Comparison of ENCODE assay signal across 1 cellular context in genomic region chr1:150293433-150294253, GRCh38.
TF ChIP-seq lines count a peak whose summit lies in the region.

Gene MRPS21, plus strand, starts transcription at chr1:150293861. Its CDS starts 506 bp downstream, at chr1:150294367.

TF ChIP-seq in HepG2, 621 proteins besides CTCF, POLR2A, EP300 and RAD21 (continued from another document and continues in another):
- TF ChIP-seq HNRNPLL (IDR thresholded peaks at IDR 0.05; ENCODE audit: low read depth, low read length, poor library complexity, severe bottlenecking), result peak; percentile 92
- TF ChIP-seq ZNF572 (CRISPR knock-in tag; IDR thresholded peaks at IDR 0.05), result no peak
- TF ChIP-seq GPBP1L1 (CRISPR knock-in tag; IDR thresholded peaks at IDR 0.05), result no peak
- no peak for TF ChIP-seq ZNF570 (CRISPR knock-in tag; IDR thresholded peaks at IDR 0.05; ENCODE audit: borderline replicate concordance)
- TF ChIP-seq ZNF557 (CRISPR knock-in tag; IDR thresholded peaks at IDR 0.05), result no peak
- no peak for TF ChIP-seq ZNF431 (CRISPR knock-in tag; IDR thresholded peaks at IDR 0.05; ENCODE audit: borderline replicate concordance, low read depth)
- TF ChIP-seq RNF2 (conservative IDR thresholded peaks at IDR 0.05; ENCODE audit: low read depth), result no peak; the same call in 1 of the 2 replicates
- TF ChIP-seq MNT (IDR thresholded peaks at IDR 0.05), result peak; percentile 89
- TF ChIP-seq KIAA2018 (CRISPR knock-in tag; IDR thresholded peaks at IDR 0.05; ENCODE audit: borderline replicate concordance), result no peak; the same call in 1 of the 2 replicates
- TF ChIP-seq CEBPG (CRISPR knock-in tag; IDR thresholded peaks at IDR 0.05), result peak; percentile 73
- no peak for TF ChIP-seq ZNF577 (CRISPR knock-in tag; IDR thresholded peaks at IDR 0.05; ENCODE audit: borderline replicate concordance, low read depth)
- TF ChIP-seq ARID4A (CRISPR knock-in tag; IDR thresholded peaks at IDR 0.05; ENCODE audit: borderline replicate concordance), result peak; percentile 96
- peak; percentile 79 for TF ChIP-seq POGZ (CRISPR knock-in tag; IDR thresholded peaks at IDR 0.05)
- TF ChIP-seq HBP1 (CRISPR knock-in tag; IDR thresholded peaks at IDR 0.05; ENCODE audit: low read depth), result peak; percentile 63; the same call in 1 of the 2 replicates
- TF ChIP-seq MIER3 (CRISPR knock-in tag; IDR thresholded peaks at IDR 0.05; ENCODE audit: borderline replicate concordance), result peak; percentile 66; the same call in 1 of the 2 replicates
- TF ChIP-seq SRSF4 (IDR thresholded peaks at IDR 0.05; ENCODE audit: low read depth, low read length, poor library complexity, severe bottlenecking), result no peak
- peak; percentile 58; the same call in 1 of the 2 replicates for TF ChIP-seq ZNF615 (CRISPR knock-in tag; IDR thresholded peaks at IDR 0.05; ENCODE audit: borderline replicate concordance)
- TF ChIP-seq ATM (IDR thresholded peaks at IDR 0.05; ENCODE audit: borderline replicate concordance), result no peak
- TF ChIP-seq ZNF784 (CRISPR knock-in tag; IDR thresholded peaks at IDR 0.05; ENCODE audit: borderline replicate concordance), result no peak
- no peak for TF ChIP-seq ZFP41 (CRISPR knock-in tag; IDR thresholded peaks at IDR 0.05; ENCODE audit: borderline replicate concordance)
- peak; percentile 84 for TF ChIP-seq GMEB2 (CRISPR knock-in tag; IDR thresholded peaks at IDR 0.05; ENCODE audit: low read depth)
- TF ChIP-seq CBX2 (IDR thresholded peaks at IDR 0.05; ENCODE audit: low read depth, low read length), result no peak
- TF ChIP-seq CBX2 (CRISPR knock-in tag; IDR thresholded peaks at IDR 0.05; ENCODE audit: low read depth), result no peak
- no peak for TF ChIP-seq KAT2B (IDR thresholded peaks at IDR 0.05; ENCODE audit: borderline replicate concordance, low read depth, low read length)
- 0 out of 2 replicates have a peak, but pooled peaks have one; percentile 19 for TF ChIP-seq POGK (CRISPR knock-in tag; conservative IDR thresholded peaks at IDR 0.05)
- peak; percentile 93 for TF ChIP-seq THAP11 (CRISPR knock-in tag; IDR thresholded peaks at IDR 0.05)
- peak; percentile 94; the same call in 1 of the 2 replicates for TF ChIP-seq HOXA3 (CRISPR knock-in tag; IDR thresholded peaks at IDR 0.05)
- TF ChIP-seq ETV5 (CRISPR knock-in tag; IDR thresholded peaks at IDR 0.05; ENCODE audit: borderline replicate concordance), result peak; percentile 85
- TF ChIP-seq ZNF432 (CRISPR knock-in tag; IDR thresholded peaks at IDR 0.05; ENCODE audit: borderline replicate concordance), result no peak
- 0 out of 2 replicates have a peak, but pooled peaks have one; percentile 48 for TF ChIP-seq TMF1 (CRISPR knock-in tag; IDR thresholded peaks at IDR 0.05; ENCODE audit: low read depth)
- TF ChIP-seq HDAC2 (CRISPR knock-in tag; IDR thresholded peaks at IDR 0.05), result peak; percentile 77; the same call in 1 of the 2 replicates
- TF ChIP-seq ZFYVE20 (CRISPR knock-in tag; IDR thresholded peaks at IDR 0.05; ENCODE audit: borderline replicate concordance, low read depth), result peak; percentile 53; the same call in 1 of the 2 replicates
- TF ChIP-seq MEIS1 (CRISPR knock-in tag; IDR thresholded peaks at IDR 0.05; ENCODE audit: borderline replicate concordance), result no peak
- TF ChIP-seq NFRKB (IDR thresholded peaks at IDR 0.05), result no peak
- TF ChIP-seq ZNF33B (CRISPR knock-in tag; IDR thresholded peaks at IDR 0.05), result no peak
